Comparison of ENCODE assay signal across 10 cellular contexts in the genomic region with DNA sequence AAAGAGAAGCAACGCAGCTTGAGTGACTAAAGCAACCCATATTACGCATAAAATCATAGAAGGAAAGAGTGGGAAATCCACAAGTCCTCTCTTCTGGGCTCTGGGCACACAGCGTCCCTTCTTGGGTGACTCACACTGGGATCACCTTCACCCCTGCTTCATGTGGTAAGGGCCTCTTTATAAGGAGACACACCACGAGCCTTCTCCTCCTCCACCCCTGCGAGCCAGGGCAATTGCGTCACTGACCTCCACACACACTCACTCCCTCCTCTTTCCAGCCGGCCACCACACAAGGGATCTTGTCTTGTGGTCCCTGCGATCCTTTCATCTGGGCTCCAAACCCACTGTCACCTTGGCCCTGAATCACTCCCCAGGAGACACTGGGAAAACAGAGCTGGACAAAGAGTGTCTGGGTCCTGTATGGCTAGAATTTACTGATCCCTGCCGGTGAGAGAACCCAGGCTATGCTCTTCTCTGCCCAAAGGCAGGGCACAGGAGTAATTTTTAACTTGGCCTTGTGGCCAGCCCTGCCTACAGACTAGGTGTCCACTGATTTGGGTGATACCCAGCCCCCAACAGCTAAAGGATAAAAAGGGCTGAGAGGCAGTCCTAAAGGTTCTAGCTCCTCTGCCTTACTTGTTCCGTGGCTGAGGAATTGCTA. TPM values are rescaled to one million over a fixed set of nuclear protein-coding genes. Genes with fewer than 3 reads are reported as not detected.
DNase-seq lines count a peak whose midpoint lies in the region; ATAC-seq and TF ChIP-seq lines count a peak whose summit lies in the region.
"Had no signal": no experiment of that assay in that cellular context is flagged by ENCODE, and none has a peak within 500 bp of the region (broad histone marks: within the 10 kb centered on the region; RNA-seq: fewer than 3 reads in every experiment).

No MANE protein-coding gene starts in this region.

- no peak overlapping the region for H3K4me3 ChIP-seq in fibroblast of lung (replicated peaks in 1 of 4; ENCODE audit: control extremely low read depth in 1 of 4, insufficient read depth in 1 of 4, low read depth in 3 of 4, low read length in 4 of 4)
- no peak overlapping the region for H3K4me3 ChIP-seq in spleen
- no peak overlapping the region for H3K4me3 ChIP-seq in H7 (ENCODE audit: insufficient read depth, low read depth, low read length)

- H3K4me2 ChIP-seq in fibroblast of lung (ENCODE audit: extremely low read depth, insufficient read depth, low read length): peak overlapping the region; percentile 29

- DNase-seq in GM03348 (ENCODE audit: low spot score): peak; percentile 81
- peak; percentile 95 for DNase-seq in OCI-M1 (lab: John Stamatoyannopoulos, UW)
- DNase-seq in fibroblast of lung (ENCODE audit: low read depth in 2 of 2): peak; percentile 98 to 99
- peak; percentile 97 for DNase-seq in renal cortical epithelial cell (ENCODE audit: low read depth)
- no peak for DNase-seq in spleen
- DNase-seq in H7: no peak
- DNase-seq in SHP77 treated with DMSO at 0.1 percent for 48 hours (lab: John Stamatoyannopoulos, UW): no peak
- DNase-seq: activated CD4-positive, CD25-positive, alpha-beta regulatory T cell treated with anti-CD3 and anti-CD28 coated beads, Interleukin-2, amount 50 U/mL, for 72 hours; KG1 had no signal

- H3K9ac ChIP-seq in fibroblast of lung (ENCODE audit: insufficient read depth, low read length): no peak overlapping the region

- no peak for TF ChIP-seq POLR2A in spleen (IDR thresholded peaks at IDR 0.05)

- H3K79me2 ChIP-seq in fibroblast of lung (ENCODE audit: control insufficient read depth, insufficient read depth, low read length): no peaks in the 10 kb centered on the region

- WGBS in spleen, 5 donors: 69 to 85% (median 77%) methylated on average over 10 of the region's 10 CpGs

- no peaks in the 10 kb centered on the region for H4K20me1 ChIP-seq in fibroblast of lung (ENCODE audit: control insufficient read depth, extremely low read depth, insufficient read depth, low read length)

- H3K4me1 ChIP-seq in fibroblast of lung (ENCODE audit: control insufficient read depth, extremely low read depth, insufficient read depth, low read length) (peaks cover 6% of the 10 kb centered on the region), spleen (peaks cover 0 to 12% (median 0%) of the 10 kb centered on the region in 6 donors)

- peak overlapping the region; percentile 29 for H3K27ac ChIP-seq in fibroblast of lung (ENCODE audit: insufficient read depth, low read length)
- H3K27ac ChIP-seq in spleen: no peak overlapping the region

- TF ChIP-seq CTCF in fibroblast of lung (conservative IDR thresholded peaks at IDR 0.05 in 1 of 2, IDR thresholded peaks at IDR 0.05 in 1 of 2; ENCODE audit: low read depth in 1 of 2, low read length in 2 of 2): no peak
- no peak for TF ChIP-seq CTCF in spleen (IDR thresholded peaks at IDR 0.05 in 8 of 11, conservative IDR thresholded peaks at IDR 0.05 in 3 of 11)

- H3K27me3 ChIP-seq in fibroblast of lung (ENCODE audit: control insufficient read depth, insufficient read depth, low read length): no peaks in the 10 kb centered on the region
- H3K27me3 ChIP-seq in spleen (replicated peaks in 1 of 7): no peaks in the 10 kb centered on the region
- no peaks in the 10 kb centered on the region for H3K27me3 ChIP-seq in H7 (ENCODE audit: control insufficient read depth, insufficient read depth, low read length)

- H3K36me3 ChIP-seq in fibroblast of lung (ENCODE audit: control insufficient read depth, insufficient read depth, low read length) (no peaks in the 10 kb centered on the region), spleen (peaks cover 0 to 19% (median 0%) of the 10 kb centered on the region in 6 donors), H7 (replicated peaks; ENCODE audit: control insufficient read depth, insufficient read depth, low read length) (no peaks in the 10 kb centered on the region)

- intact Hi-C loops in spleen (cut with DNase I; ENCODE audit: low total_unique reads): no loop called here

- H3K9me3 ChIP-seq in fibroblast of lung (ENCODE audit: control insufficient read depth, insufficient read depth, low read depth, low read length) (no peaks in the 10 kb centered on the region), spleen (no peaks in the 10 kb centered on the region)

- ATAC-seq in GM21786 (IDR thresholded peaks at IDR 0.05; ENCODE audit: unreplicated experiment): no peak

- H2AFZ ChIP-seq in fibroblast of lung (ENCODE audit: low read length): no peak overlapping the region

RNA-seq across cellular contexts. Expression of a gene that starts 35.3 kb away (rescaled TPM):
- 20.3 and 22.1 TPM in 2 replicates for total RNA-seq in fibroblast of lung
- polyA plus RNA-seq in fibroblast of lung: 22.3 and 24.8 TPM in 2 replicates
- polyA plus RNA-seq in fibroblast of lung (2012): 13.8 and 15.4 TPM in 2 replicates
- 45.8 and 106 TPM in 2 replicates for polyA minus RNA-seq in fibroblast of lung (ENCODE audit: low replicate concordance)
- 18.4 and 24.6 TPM in 2 replicates for total RNA-seq in renal cortical epithelial cell
- total RNA-seq in spleen: 10 to 100 TPM; 13.3 to 25.9 (median 16.6) TPM
- polyA plus RNA-seq in spleen: 1 to 10 TPM; 5.5 to 7.9 (median 7.8) TPM
- 22.0 and 22.7 TPM in 2 replicates for total RNA-seq in H7 (2014; rRNA removed; shearing (Covaris generic))

RNA-seq across cellular contexts. Expression of a gene that starts 44.5 kb away (rescaled TPM):
- total RNA-seq in fibroblast of lung: 1.8 and 2.5 TPM in 2 replicates
- 0.29 and 0.52 TPM in 2 replicates for polyA plus RNA-seq in fibroblast of lung
- polyA plus RNA-seq in fibroblast of lung (2012): 0.16 and 0.54 TPM in 2 replicates
- 0.16 TPM in 1 of 2 replicates, not detected in the other for polyA minus RNA-seq in fibroblast of lung (ENCODE audit: low replicate concordance)
- 1.0 and 1.6 TPM in 2 replicates for total RNA-seq in renal cortical epithelial cell
- 1 to 10 TPM; 1.5 to 5.0 (median 3.5) TPM for total RNA-seq in spleen
- polyA plus RNA-seq in spleen: 1 to 10 TPM; 1.2 to 2.2 (median 1.3) TPM
- total RNA-seq in H7 (2014; rRNA removed; shearing (Covaris generic)): not detected in 2 replicates

RNA-seq across cellular contexts. Expression of a gene that starts 51.4 kb away (rescaled TPM):
- total RNA-seq in fibroblast of lung: 22.6 and 33.5 TPM in 2 replicates
- polyA plus RNA-seq in fibroblast of lung: 42.2 and 49.4 TPM in 2 replicates
- polyA plus RNA-seq in fibroblast of lung (2012): 40.9 and 51.1 TPM in 2 replicates
- polyA minus RNA-seq in fibroblast of lung (ENCODE audit: low replicate concordance): 22.7 and 36.5 TPM in 2 replicates
- total RNA-seq in renal cortical epithelial cell: 39.1 and 46.3 TPM in 2 replicates
- 10 to 100 TPM; 51.3 to 80.8 (median 66.4) TPM for total RNA-seq in spleen
- polyA plus RNA-seq in spleen: 10 to 100 TPM; 53.5 to 65.2 (median 65.2) TPM
- 27.7 and 33.2 TPM in 2 replicates for total RNA-seq in H7 (2014; rRNA removed; shearing (Covaris generic))

RNA-seq across cellular contexts. Expression of a gene that starts 52.7 kb away (rescaled TPM):
- total RNA-seq in fibroblast of lung (88.7 and 95.3 TPM in 2 replicates), renal cortical epithelial cell (65.6 and 73.5 TPM in 2 replicates), spleen (100 to 1,000 TPM in 2 of 7 donors, 10 to 100 TPM in 5; 51.5 to 101 (median 76.3) TPM)
- polyA plus RNA-seq in fibroblast of lung (64.6 and 89.5 TPM in 2 replicates), spleen (10 to 100 TPM; 30.0 to 47.2 (median 32.8) TPM)
- polyA plus RNA-seq in fibroblast of lung (2012): 52.1 and 70.1 TPM in 2 replicates
- 165 and 177 TPM in 2 replicates for polyA minus RNA-seq in fibroblast of lung (ENCODE audit: low replicate concordance)
- total RNA-seq in H7 (2014; rRNA removed; shearing (Covaris generic)): 60.2 and 64.5 TPM in 2 replicates

Comparison
In these comparisons a context has a peak if more than half of its experiments do, and no peak if none do; other contexts are left out.
1. DNase-seq: peak in GM03348 (single experiment), OCI-M1 (single experiment), fibroblast of lung (2 of 2) and renal cortical epithelial cell (single experiment); none in spleen (single experiment), H7 (single experiment) and SHP77 treated with DMSO at 0.1 percent for 48 hours (single experiment).